In the genomic region with DNA sequence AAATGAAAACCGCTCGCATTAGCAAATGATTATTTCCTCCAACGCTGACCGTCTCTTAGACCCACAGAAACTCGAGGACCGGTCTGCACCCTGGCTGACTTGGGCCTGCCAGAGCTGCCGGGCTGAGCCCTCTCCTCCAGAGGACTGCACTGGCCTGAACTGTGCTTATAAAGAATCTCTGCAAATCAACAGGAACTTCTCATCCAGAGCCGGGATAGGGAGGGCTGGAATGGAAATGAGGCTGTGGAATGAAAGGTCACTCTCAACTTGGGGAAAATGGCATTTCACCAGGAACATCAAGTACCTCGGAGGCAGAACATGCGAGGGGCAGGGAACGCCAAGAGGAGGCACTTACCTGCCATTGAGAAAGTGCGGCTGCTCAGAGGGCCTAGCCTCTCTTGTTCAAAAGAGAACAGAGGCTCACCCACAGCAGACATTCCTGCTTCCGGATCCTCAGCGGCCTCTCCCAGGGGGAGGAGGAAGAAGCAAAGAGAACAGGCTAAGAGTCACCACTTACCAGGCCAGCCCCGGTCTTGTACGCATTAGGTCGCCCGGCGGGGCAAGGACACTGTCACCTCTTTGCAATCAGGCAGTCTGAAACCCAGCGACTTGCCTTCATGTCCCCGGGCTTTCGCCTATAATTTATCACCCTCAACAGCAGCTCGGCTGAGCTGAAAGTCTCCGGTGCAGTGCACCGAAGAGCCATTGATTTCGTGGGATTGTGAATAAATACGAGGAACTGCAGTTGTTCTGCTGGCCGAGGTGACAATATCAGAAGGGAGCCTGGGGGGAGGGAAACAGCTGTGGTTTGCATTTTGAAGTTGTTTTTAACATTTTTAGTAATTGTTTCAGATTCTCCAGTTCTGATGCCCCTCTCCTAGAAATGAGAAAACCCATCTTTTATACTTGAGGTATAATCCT, we compare ENCODE assay signal across 8 cellular contexts. TPM values are rescaled to one million over a fixed set of nuclear protein-coding genes. Genes with fewer than 3 reads are reported as not detected.
DNase-seq lines count a peak whose midpoint lies in the region; ATAC-seq and TF ChIP-seq lines count a peak whose summit lies in the region.

No MANE protein-coding gene starts in this region.

- in situ Hi-C loops in ACHN (cut with HindIII; ENCODE audit: low pct_ligation_motif_present, low pct_unique_long_range_greater_than_20kb, low sequenced_read_pairs) = no loop called here

- 4 to 11% methylated on average over 25 to 28 of the region's 28 CpGs for WGBS in thyroid gland, 2 donors

- no peaks in the 10 kb centered on the region for H3K27me3 ChIP-seq in thyroid gland

- peak overlapping the region; percentile 99 to 100 (median 100) for H3K27ac ChIP-seq in thyroid gland

- H3K9me3 ChIP-seq in thyroid gland = no peaks in the 10 kb centered on the region

- H3K4me1 ChIP-seq in thyroid gland = peaks cover 87 to 100% of the 10 kb centered on the region in 2 donors

- TF ChIP-seq CTCF in WI38 (IDR thresholded peaks at IDR 0.05; ENCODE audit: low read depth, low read length) = no peak
- TF ChIP-seq CTCF in thyroid gland (IDR thresholded peaks at IDR 0.05) = no peak

- TF ChIP-seq POLR2A in thyroid gland (IDR thresholded peaks at IDR 0.05) = peak; percentile 60 to 95

- H3K36me3 ChIP-seq in thyroid gland = no peaks in the 10 kb centered on the region

- H3K4me3 ChIP-seq in WI38 (ENCODE audit: low read depth, low read length) (peak overlapping the region; percentile 40), thyroid gland (replicated peaks in 1 of 3) (peak overlapping the region in 1 of 3 donors; percentile 10)

- intact Hi-C loops in thyroid gland (cut with DNase I) = loop anchor here (5.0 kb wide), 1 partner anchor 38 kb away; a partner anchor contains a TSS

- DNase-seq in ACHN (peak; percentile 57), HK-2 (ENCODE audit: unreplicated experiment) (peak; percentile 77), midbrain (lab: John Stamatoyannopoulos, UW) (peak; percentile 78), thyroid gland (peak; percentile 96 to 97)
- no peak for DNase-seq in activated CD4-positive, alpha-beta T cell treated with anti-CD3 and anti-CD28 coated beads, Interleukin-2, amount 50 U/mL, for 1 hour

- ATAC-seq in esophagus mucosa = peak; percentile 56
- ATAC-seq in GM18909 (IDR thresholded peaks at IDR 0.05; ENCODE audit: poor library complexity, unreplicated experiment) = no peak

RNA-seq across cellular contexts. Expression of a gene that starts 37.6 kb away (rescaled TPM):
- total RNA-seq in esophagus mucosa (27.4 TPM), thyroid gland (10 to 100 TPM; 29.7 to 42.4 (median 30.9) TPM)
